Comparison of ENCODE assay signal across 24 cellular contexts in the genomic region with DNA sequence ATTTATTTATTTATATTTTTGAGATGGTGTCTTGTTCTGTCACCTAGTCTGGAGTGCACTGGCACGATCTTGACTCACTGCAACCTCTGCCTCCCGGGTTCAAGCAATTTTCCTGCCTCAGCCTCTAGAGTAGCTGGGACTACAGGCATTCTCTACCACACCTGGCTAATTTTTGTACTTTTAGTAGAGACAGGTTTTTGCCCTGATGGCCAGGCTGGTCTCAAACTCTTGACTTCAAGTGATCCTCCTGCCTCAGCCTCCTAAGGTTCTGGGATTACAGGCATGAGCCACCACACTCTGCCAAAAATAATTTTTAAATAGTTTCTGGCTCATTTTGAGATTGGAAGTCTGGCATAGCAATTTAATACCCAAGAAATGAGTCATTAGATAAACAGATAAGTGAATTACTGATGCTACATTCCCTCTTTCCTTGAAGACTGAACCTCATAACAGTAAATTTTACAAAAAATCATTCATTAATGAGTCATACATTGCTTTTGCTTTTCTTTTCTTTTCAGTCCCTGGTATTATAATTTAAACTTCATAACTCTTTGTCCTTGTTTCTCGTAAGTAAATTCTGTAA.
DNase-seq lines count a peak whose midpoint lies in the region; ATAC-seq and TF ChIP-seq lines count a peak whose summit lies in the region.
"Had no signal": no experiment of that assay in that cellular context is flagged by ENCODE, and none has a peak within 500 bp of the region (broad histone marks: within the 10 kb centered on the region; RNA-seq: fewer than 3 reads in every experiment).

No MANE protein-coding gene starts in this region.

- H3K14ac ChIP-seq in IMR-90 (replicated peaks; ENCODE audit: low read depth, low read length): peak overlapping the region; percentile 26; the same call in 1 of the 2 replicates

- ATAC-seq in IMR-90 (ENCODE audit: low read depth) (peak; percentile 50), lower lobe of right lung (no peak)
- ATAC-seq: A549; activated naive CD8-positive, alpha-beta T cell treated with anti-CD3 and anti-CD28 coated beads, Interleukin-2, amount 50 U/mL, for 24 hours; left cardiac atrium; mucosa of descending colon; stimulated activated memory B cell treated with anti-CD40 and anti-IgM and Interleukin-4, amounts not matched to agents 10 μg/mL and 1 μg/mL and 100 μg/mL, for 72 hours had no signal

- CTCF ChIA-PET in AG04449 (lab: Yijun Ruan, JAX) (no interaction called here), IMR-90 (lab: Yijun Ruan, JAX) (no interaction called here)

- POLR2A ChIA-PET in AG04449 (lab: Yijun Ruan, JAX) (no interaction called here), IMR-90 (lab: Charles Lee; ENCODE audit: unreplicated experiment) (no interaction called here)

- TF ChIP-seq CTCF in AG04449 (IDR thresholded peaks at IDR 0.05; ENCODE audit: insufficient read depth, low read length, missing control alignments) (no peak), IMR-90 (conservative IDR thresholded peaks at IDR 0.05; ENCODE audit: low read depth, low read length) (no peak), brain microvascular endothelial cell (IDR thresholded peaks at IDR 0.05; ENCODE audit: low read depth, low read length, missing control alignments) (no peak), ascending aorta (IDR thresholded peaks at IDR 0.05) (no peak), lower lobe of right lung (IDR thresholded peaks at IDR 0.05) (no peak)

- H2BK20ac ChIP-seq in IMR-90 (ENCODE audit: low read depth, low read length): peak overlapping the region; percentile 77; the same call in 1 of the 2 replicates

- peak overlapping the region; percentile 97 for H3K4ac ChIP-seq in IMR-90 (ENCODE audit: low read depth, low read length)

- H4K20me1 ChIP-seq in IMR-90 (ENCODE audit: insufficient read depth, low read length): no peaks in the 10 kb centered on the region

- no peaks in the 10 kb centered on the region for H3K79me1 ChIP-seq in IMR-90 (ENCODE audit: low read depth in 1 of 2, low read length in 2 of 2)

- no peak overlapping the region for H2AK9ac ChIP-seq in IMR-90 (replicated peaks; ENCODE audit: low read depth, low read length, poor library complexity)

- H2BK5ac ChIP-seq in IMR-90 (ENCODE audit: low read depth, low read length, poor library complexity, severe bottlenecking): peak overlapping the region; percentile 96

- H3K9me3 ChIP-seq in IMR-90 (ENCODE audit: control insufficient read depth, insufficient read depth, low read length) (no peaks in the 10 kb centered on the region), ascending aorta (no peaks in the 10 kb centered on the region), lower lobe of right lung (no peaks in the 10 kb centered on the region)
- H3K9me3 ChIP-seq: A549, colonic mucosa, mucosa of descending colon, neutrophil, transverse colon had no signal

- BruUV-seq in IMR-90 (replicated peaks; lab: Mats Ljungman, UMichigan): no TSS peak

- peak overlapping the region; percentile 72; the same call in 1 of the 3 replicates for H2BK15ac ChIP-seq in IMR-90 (ENCODE audit: low read depth, low read length)

- intact Hi-C loops in IMR-90 (cut with micrococcal nuclease): loop anchor here (1.0 to 10.0 kb wide), 5 partner anchors 51 to 301 kb away; no protein-coding TSS in a partner anchor
- intact Hi-C loops in ascending aorta (cut with DNase I): no loop called here
- intact Hi-C loops in lower lobe of right lung (cut with DNase I): no loop called here

- H4K5ac ChIP-seq in IMR-90 (ENCODE audit: low read depth, low read length): peak overlapping the region; percentile 83; the same call in 1 of the 2 replicates

- no peak overlapping the region for H3K4me3 ChIP-seq in AG04449 (ENCODE audit: low read depth, low read length)
- H3K4me3 ChIP-seq in IMR-90 (ENCODE audit: insufficient read depth, low read depth, low read length): no peak overlapping the region
- no peak overlapping the region for H3K4me3 ChIP-seq in brain microvascular endothelial cell (ENCODE audit: low read depth, low read length)
- H3K4me3 ChIP-seq in ascending aorta: no peak overlapping the region
- H3K4me3 ChIP-seq in lower lobe of right lung: no peak overlapping the region
- H3K4me3 ChIP-seq: A549, colonic mucosa, hepatocyte, MG63, mucosa of descending colon, transverse colon had no signal

- H2BK120ac ChIP-seq in IMR-90 (ENCODE audit: low read depth, low read length): peak overlapping the region; percentile 98

- TF ChIP-seq POLR2A in IMR-90 (IDR thresholded peaks at IDR 0.05; ENCODE audit: low read depth, low read length): no peak

- H2AFZ ChIP-seq in IMR-90 (replicated peaks; ENCODE audit: low read length, poor library complexity): no peak overlapping the region
- H2AFZ ChIP-seq: hepatocyte had no signal

- H2AK5ac ChIP-seq in IMR-90 (ENCODE audit: low read depth, low read length): peak overlapping the region; percentile 20; the same call in 1 of the 2 replicates

- no peaks in the 10 kb centered on the region for H3K27me3 ChIP-seq in IMR-90 (ENCODE audit: control insufficient read depth, insufficient read depth, low read length)
- H3K27me3 ChIP-seq in brain microvascular endothelial cell (replicated peaks): no peaks in the 10 kb centered on the region
- no peaks in the 10 kb centered on the region for H3K27me3 ChIP-seq in ascending aorta
- H3K27me3 ChIP-seq in lower lobe of right lung (ENCODE audit: low read depth): no peaks in the 10 kb centered on the region
- H3K27me3 ChIP-seq: colonic mucosa, hepatocyte, MG63, neutrophil, transverse colon had no signal

- H3K36me3 ChIP-seq in IMR-90 (ENCODE audit: control insufficient read depth, insufficient read depth, low read length) (no peaks in the 10 kb centered on the region), brain microvascular endothelial cell (replicated peaks) (no peaks in the 10 kb centered on the region), ascending aorta (no peaks in the 10 kb centered on the region), lower lobe of right lung (no peaks in the 10 kb centered on the region)
- H3K36me3 ChIP-seq: colonic mucosa, MG63, neutrophil, transverse colon had no signal

- H3K9ac ChIP-seq in IMR-90 (ENCODE audit: low read depth, low read length): no peak overlapping the region

- peak overlapping the region; percentile 95 for H3K27ac ChIP-seq in IMR-90 (ENCODE audit: insufficient read depth, low read length)
- peak overlapping the region; percentile 46 for H3K27ac ChIP-seq in brain microvascular endothelial cell
- no peak overlapping the region for H3K27ac ChIP-seq in ascending aorta
- no peak overlapping the region for H3K27ac ChIP-seq in lower lobe of right lung
- H3K27ac ChIP-seq: A549, colonic mucosa, epithelial cell of prostate, hepatocyte, neutrophil, transverse colon had no signal

- dilution Hi-C loops in IMR-90 (cut with HindIII; ENCODE audit: low sequenced_read_pairs, unreplicated experiment): no loop called here

- in situ Hi-C loops in IMR-90 (cut with MboI; ENCODE audit: low sequenced_read_pairs): no loop called here
- in situ Hi-C loops in brain microvascular endothelial cell (cut with HindIII; ENCODE audit: low pct_ligation_motif_present, low sequenced_read_pairs): no loop called here

- H3K9me1 ChIP-seq in IMR-90 (ENCODE audit: insufficient read depth, low read length): peaks cover 2% of the 10 kb centered on the region; the same call in 1 of the 2 replicates

- TF ChIP-seq RAD21 in IMR-90 (IDR thresholded peaks at IDR 0.05; ENCODE audit: low read length): no peak

- WGBS in IMR-90 (ENCODE audit: extremely low coverage in 2 of 2, insufficient read length in 1 of 2), 2 experiments: no CpG with 5 or more reads among the region's 3 CpGs

- peak overlapping the region; percentile 46 to 94; a peak in 3 of 4 replicates for H4K8ac ChIP-seq in IMR-90 (ENCODE audit: low read depth in 2 of 2, low read length in 2 of 2)

- peak overlapping the region; percentile 42; the same call in 1 of the 2 replicates for H3K23ac ChIP-seq in IMR-90 (ENCODE audit: low read depth, low read length)

- H4K91ac ChIP-seq in IMR-90 (ENCODE audit: insufficient read depth, low read depth, low read length): peak overlapping the region; percentile 69

- peak overlapping the region; percentile 64; the same call in 1 of the 2 replicates for H3K4me2 ChIP-seq in IMR-90 (ENCODE audit: low read depth, low read length)
- H3K4me2 ChIP-seq: A549, hepatocyte had no signal

- H3K18ac ChIP-seq in IMR-90 (ENCODE audit: low read depth, low read length): peak overlapping the region; percentile 89

- peaks cover 9% of the 10 kb centered on the region for H3K4me1 ChIP-seq in IMR-90 (ENCODE audit: control insufficient read depth, insufficient read depth, low read length)
- no peaks in the 10 kb centered on the region for H3K4me1 ChIP-seq in ascending aorta
- no peaks in the 10 kb centered on the region for H3K4me1 ChIP-seq in lower lobe of right lung
- H3K4me1 ChIP-seq: A549, colonic mucosa, transverse colon had no signal

- peak overlapping the region; percentile 67 for H3K56ac ChIP-seq in IMR-90 (ENCODE audit: extremely low read depth, insufficient read depth, low read length)

- DNase-seq in AG04449 (ENCODE audit: low read depth, low spot score) (peak; percentile 42), IMR-90 (peak; percentile 90), brain microvascular endothelial cell (peak; percentile 47), hepatic stellate cell (ENCODE audit: low spot score) (peak; percentile 11), ascending aorta (ENCODE audit: low spot score in 2 of 2) (no peak), lower lobe of right lung (no peak), NCI-H1417 treated with DMSO at 0.1 percent for 48 hours (lab: John Stamatoyannopoulos, UW) (no peak), D341Med (ENCODE audit: low spot score) (no peak)
- DNase-seq: activated CD4-positive, alpha-beta T cell treated with anti-CD3 and anti-CD28 coated beads, Interleukin-2, amount 50 U/mL, for 4 hours; activated naive CD8-positive, alpha-beta T cell treated with anti-CD3 and anti-CD28 coated beads, Interleukin-2, amount 50 U/mL, for 24 hours; activated T-cell treated with anti-CD3 and anti-CD28 coated beads, Interleukin-2, amount 50 U/mL, for 48 hours; CD8-positive, alpha-beta memory T cell; colonic mucosa; left cardiac atrium; MG63; mucosa of descending colon; NCI-H2081 treated with DMSO at 0.1 percent for 48 hours; NCI-H526 treated with DMSO at 0.1 percent for 48 hours; transverse colon had no signal

TF ChIP-seq in IMR-90, 13 proteins besides CTCF, POLR2A, EP300 and RAD21:
- TF ChIP-seq, protein P1, sequence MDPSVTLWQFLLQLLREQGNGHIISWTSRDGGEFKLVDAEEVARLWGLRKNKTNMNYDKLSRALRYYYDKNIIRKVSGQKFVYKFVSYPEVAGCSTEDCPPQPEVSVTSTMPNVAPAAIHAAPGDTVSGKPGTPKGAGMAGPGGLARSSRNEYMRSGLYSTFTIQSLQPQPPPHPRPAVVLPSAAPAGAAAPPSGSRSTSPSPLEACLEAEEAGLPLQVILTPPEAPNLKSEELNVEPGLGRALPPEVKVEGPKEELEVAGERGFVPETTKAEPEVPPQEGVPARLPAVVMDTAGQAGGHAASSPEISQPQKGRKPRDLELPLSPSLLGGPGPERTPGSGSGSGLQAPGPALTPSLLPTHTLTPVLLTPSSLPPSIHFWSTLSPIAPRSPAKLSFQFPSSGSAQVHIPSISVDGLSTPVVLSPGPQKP (IDR thresholded peaks at IDR 0.05; ENCODE audit: borderline replicate concordance, low read depth, low read length): no peak
- peak; percentile 93 for TF ChIP-seq FOS (IDR thresholded peaks at IDR 0.05; ENCODE audit: low read depth, low read length)
- peak; percentile 11 for TF ChIP-seq RCOR1 (IDR thresholded peaks at IDR 0.05; ENCODE audit: insufficient replicate concordance, low read length)

Comparison
In these comparisons a context has a peak if more than half of its experiments do, and no peak if none do; other contexts are left out.
1. DNase-seq: peak in AG04449 (single experiment), IMR-90 (single experiment), brain microvascular endothelial cell (single experiment) and hepatic stellate cell (single experiment); none in ascending aorta (0 of 2), lower lobe of right lung (single experiment), NCI-H1417 treated with DMSO at 0.1 percent for 48 hours (single experiment) and D341Med (single experiment).
2. H3K27ac ChIP-seq: peak in IMR-90 (single experiment) and brain microvascular endothelial cell (single experiment); none in ascending aorta (0 of 2) and lower lobe of right lung (single experiment).